Comparison of ENCODE assay signal across 12 cellular contexts in the genomic region with DNA sequence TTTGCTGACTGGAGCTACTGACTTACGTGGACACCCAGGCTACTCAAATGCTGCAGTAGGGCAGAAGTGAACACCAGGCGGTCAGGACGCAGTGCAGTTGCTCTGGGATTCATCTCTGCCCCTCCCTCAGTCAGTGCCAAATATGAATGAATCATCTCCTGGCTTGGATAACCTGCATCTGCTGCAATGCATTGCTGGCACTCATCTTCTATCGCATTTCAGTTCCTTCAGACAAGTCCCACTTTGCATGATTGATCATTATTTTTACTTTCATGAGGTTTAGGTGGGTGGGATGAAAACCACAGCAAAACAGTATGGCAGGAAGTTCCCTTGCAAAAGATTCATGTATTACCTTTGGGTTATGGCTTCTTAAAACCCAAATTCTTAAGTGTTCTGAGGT.
DNase-seq lines count a peak whose midpoint lies in the region; ATAC-seq lines count a peak whose summit lies in the region.
"Had no signal": no experiment of that assay in that cellular context is flagged by ENCODE, and none has a peak within 500 bp of the region (broad histone marks: within the 10 kb centered on the region; RNA-seq: fewer than 3 reads in every experiment).

No MANE protein-coding gene starts in this region.

- ATAC-seq in HG03442 (IDR thresholded peaks at IDR 0.05; ENCODE audit: unreplicated experiment) = peak; percentile 60
- no peak for ATAC-seq in HG02870 (IDR thresholded peaks at IDR 0.05; ENCODE audit: unreplicated experiment)
- ATAC-seq in HG03159 (IDR thresholded peaks at IDR 0.05; ENCODE audit: unreplicated experiment) = no peak
- ATAC-seq: activated CD8-positive, alpha-beta T cell treated with anti-CD3 and anti-CD28 coated beads for 36 hours had no signal

- DNase-seq in Ammon's horn (ENCODE audit: low spot score) = peak; percentile 13
- peak; percentile 79 for DNase-seq in astrocyte of the hippocampus (ENCODE audit: low read depth, low spot score)
- peak; percentile 25 to 37 for DNase-seq in lung microvascular endothelial cell (ENCODE audit: low read depth in 2 of 2)
- no peak for DNase-seq in 8988T
- DNase-seq in NCI-H1092 (lab: John Stamatoyannopoulos, UW) = no peak
- DNase-seq: activated CD8-positive, alpha-beta T cell treated with anti-CD3 and anti-CD28 coated beads for 36 hours; foreskin melanocyte; lower lobe of right lung; NCI-H526 had no signal

Comparison
In these comparisons a context has a peak if more than half of its experiments do, and no peak if none do; other contexts are left out.
1. DNase-seq: peak in Ammon's horn (single experiment), astrocyte of the hippocampus (single experiment) and lung microvascular endothelial cell (2 of 2); none in 8988T (single experiment) and NCI-H1092 (single experiment).